2 cellular contexts compared by ENCODE assay signal in genomic region chr5:142547445-142548374, GRCh38.
TF ChIP-seq lines count a peak whose summit lies in the region.

No MANE protein-coding gene starts in this region.

TF ChIP-seq in HepG2, 621 proteins besides CTCF, POLR2A, EP300 and RAD21:
- TF ChIP-seq ZMYM2 (CRISPR knock-in tag; IDR thresholded peaks at IDR 0.05) (no peak), ZNF512B (CRISPR knock-in tag; IDR thresholded peaks at IDR 0.05; ENCODE audit: borderline replicate concordance) (no peak), ZNF160 (CRISPR knock-in tag; IDR thresholded peaks at IDR 0.05) (no peak), ZNF446 (CRISPR knock-in tag; IDR thresholded peaks at IDR 0.05) (no peak), CEBPG (CRISPR knock-in tag; IDR thresholded peaks at IDR 0.05) (peak; percentile 57), CEBPB (IDR thresholded peaks at IDR 0.05; ENCODE audit: borderline replicate concordance, low read depth, low read length) (0 out of 2 replicates have a peak, but pooled peaks have one; percentile 18), CBX5 (CRISPR knock-in tag; IDR thresholded peaks at IDR 0.05; ENCODE audit: borderline replicate concordance) (no peak), IRF2 (CRISPR knock-in tag; IDR thresholded peaks at IDR 0.05) (no peak), FIP1L1 (IDR thresholded peaks at IDR 0.05; ENCODE audit: borderline replicate concordance, insufficient read depth, low read depth, low read length) (no peak), XRCC5 (optimal IDR thresholded peaks at IDR 0.05; ENCODE audit: low read length) (no peak), ZBTB38 (CRISPR knock-in tag; IDR thresholded peaks at IDR 0.05) (no peak), GMEB1 (CRISPR knock-in tag; IDR thresholded peaks at IDR 0.05; ENCODE audit: borderline replicate concordance) (no peak), ZBTB1 (CRISPR knock-in tag; IDR thresholded peaks at IDR 0.05; ENCODE audit: borderline replicate concordance) (no peak), ZNF224 (CRISPR knock-in tag; IDR thresholded peaks at IDR 0.05) (no peak), RBAK (CRISPR knock-in tag; IDR thresholded peaks at IDR 0.05) (no peak), RARA (CRISPR knock-in tag; IDR thresholded peaks at IDR 0.05) (0 out of 2 replicates have a peak, but pooled peaks have one; percentile 21), ATF6 (CRISPR knock-in tag; conservative IDR thresholded peaks at IDR 0.05) (no peak), IRX3 (CRISPR knock-in tag; IDR thresholded peaks at IDR 0.05; ENCODE audit: borderline replicate concordance, low read depth) (no peak), PAF1 (CRISPR knock-in tag; IDR thresholded peaks at IDR 0.05) (no peak), ZNF577 (CRISPR knock-in tag; IDR thresholded peaks at IDR 0.05; ENCODE audit: borderline replicate concordance, low read depth) (no peak), PCBP1 (IDR thresholded peaks at IDR 0.05; ENCODE audit: borderline replicate concordance, low read depth, low read length) (no peak)
TF ChIP-seq in HepG2: peak in this region for 3.

TF ChIP-seq in endothelial cell of umbilical vein, 7 proteins besides CTCF, POLR2A, EP300 and RAD21:
- no peak for TF ChIP-seq EZH2 (IDR thresholded peaks at IDR 0.05; ENCODE audit: borderline replicate concordance, low read depth, low read length, severe bottlenecking)
- TF ChIP-seq POLR2AphosphoS5 (IDR thresholded peaks at IDR 0.05; ENCODE audit: insufficient read depth, low read depth, low read length), result no peak
- no peak for TF ChIP-seq GATA2 (IDR thresholded peaks at IDR 0.05; ENCODE audit: insufficient read depth, insufficient read length, low read depth, low read length)
- no peak for TF ChIP-seq MAX (IDR thresholded peaks at IDR 0.05; ENCODE audit: insufficient read depth, insufficient read length)
- no peak for TF ChIP-seq FOS (IDR thresholded peaks at IDR 0.05; ENCODE audit: borderline replicate concordance, insufficient read depth, low read length)
- no peak for TF ChIP-seq MYC (IDR thresholded peaks at IDR 0.05; ENCODE audit: low read depth, low read length)
- no peak for TF ChIP-seq JUN (IDR thresholded peaks at IDR 0.05; ENCODE audit: borderline replicate concordance, insufficient read depth, insufficient read length, low read depth)
